23 cellular contexts compared by ENCODE assay signal in the genomic region with DNA sequence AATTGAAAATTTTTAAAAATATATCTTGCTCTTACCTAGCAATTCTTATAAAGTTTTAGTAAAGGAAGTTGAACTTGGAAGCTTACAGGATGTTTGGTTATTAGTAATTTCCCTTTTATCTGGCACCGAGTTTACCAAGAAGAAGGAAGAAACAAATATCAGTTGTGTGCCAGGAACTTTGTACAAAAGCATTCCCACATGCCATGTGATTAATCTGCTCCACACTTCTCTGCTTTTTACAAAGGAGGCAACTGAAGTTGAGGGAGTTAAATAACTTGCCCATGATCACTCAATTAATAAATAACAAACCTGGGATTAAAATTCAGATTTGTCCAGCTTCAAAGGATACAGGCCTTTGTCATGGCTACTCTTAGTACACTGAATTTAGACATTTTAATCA.
DNase-seq lines count a peak whose midpoint lies in the region; ATAC-seq and TF ChIP-seq lines count a peak whose summit lies in the region.
"Had no signal": no experiment of that assay in that cellular context is flagged by ENCODE, and none has a peak within 500 bp of the region (broad histone marks: within the 10 kb centered on the region; RNA-seq: fewer than 3 reads in every experiment).

No MANE protein-coding gene starts in this region.

- peaks cover 0 to under 1% (median 0%) of the 10 kb centered on the region in 7 donors for H3K9me3 Mint-ChIP-seq in CD4-positive, CD25-positive, alpha-beta regulatory T cell
- no peaks in the 10 kb centered on the region for H3K9me3 Mint-ChIP-seq in dendritic cell treated with granulocyte-macrophage colony-stimulating factor and Interleukin-4, amounts not matched to agents 40 ng/mL and 50 ng/mL, for 4 days
- H3K9me3 Mint-ChIP-seq: activated T-cell treated with anti-CD3 and anti-CD28 coated beads, Interleukin-2, amount 50 U/mL, for 4 hours; CD4-positive, alpha-beta T cell; neural progenitor cell; stimulated activated naive CD8-positive, alpha-beta T cell treated with anti-CD3 and anti-CD28 coated beads, Interleukin-15, Interleukin-2, amounts not matched to agents 100 ng/mL and 50 ng/mL, for 24 hours had no signal

- no peak for TF ChIP-seq POLR2A in testis (IDR thresholded peaks at IDR 0.05)

- no peaks in the 10 kb centered on the region for H3K27me3 ChIP-seq in CD4-positive, CD25-positive, alpha-beta regulatory T cell (ENCODE audit: control insufficient read depth, insufficient read depth, low read length)
- H3K27me3 ChIP-seq in skeletal muscle tissue (ENCODE audit: control insufficient read depth in 3 of 3, insufficient read depth in 3 of 3, low read length in 3 of 3), result no peaks in the 10 kb centered on the region
- no peaks in the 10 kb centered on the region for H3K27me3 ChIP-seq in testis
- H3K27me3 ChIP-seq: neural progenitor cell, SJSA1, tibial artery had no signal

- 31 to 37% methylated on average over 1 of the region's 1 CpG for WGBS in testis, 2 donors

- peaks cover 10% of the 10 kb centered on the region for H3K36me3 ChIP-seq in CD4-positive, CD25-positive, alpha-beta regulatory T cell (ENCODE audit: control insufficient read depth, insufficient read depth, low read length)
- H3K36me3 ChIP-seq in skeletal muscle tissue (ENCODE audit: control insufficient read depth in 3 of 3, insufficient read depth in 3 of 3, low read length in 3 of 3), result no peaks in the 10 kb centered on the region
- H3K36me3 ChIP-seq in testis (ENCODE audit: low read depth, missing control alignments), result no peaks in the 10 kb centered on the region
- H3K36me3 ChIP-seq: neural progenitor cell, SJSA1, tibial artery had no signal

- intact Hi-C loops in dendritic cell treated with granulocyte-macrophage colony-stimulating factor and Interleukin-4, amounts not matched to agents 40 ng/mL and 50 ng/mL, for 4 days (cut with micrococcal nuclease), result loop anchor here (5.0 kb wide), 1 partner anchor 36 kb away; no protein-coding TSS in a partner anchor
- intact Hi-C loops in testis (cut with DNase I; ENCODE audit: low total_unique reads), result no loop called here

- H3K36me3 Mint-ChIP-seq in CD4-positive, CD25-positive, alpha-beta regulatory T cell, result peaks cover 63% of the 10 kb centered on the region
- H3K36me3 Mint-ChIP-seq in dendritic cell treated with granulocyte-macrophage colony-stimulating factor and Interleukin-4, amounts not matched to agents 40 ng/mL and 50 ng/mL, for 4 days (ENCODE audit: low read depth), result peaks cover 63% of the 10 kb centered on the region
- H3K36me3 Mint-ChIP-seq: neural progenitor cell had no signal

- no peaks in the 10 kb centered on the region for H3K9me3 ChIP-seq in CD4-positive, CD25-positive, alpha-beta regulatory T cell (ENCODE audit: control insufficient read depth in 2 of 2, low read length in 2 of 2)
- H3K9me3 ChIP-seq in skeletal muscle tissue (ENCODE audit: control insufficient read depth in 3 of 3, low read length in 3 of 3) (no peaks in the 10 kb centered on the region), testis (no peaks in the 10 kb centered on the region)
- H3K9me3 ChIP-seq: mucosa of descending colon, SJSA1, tibial artery had no signal

- no peak overlapping the region for H3K27ac ChIP-seq in CD4-positive, CD25-positive, alpha-beta regulatory T cell (ENCODE audit: insufficient read depth, low read length, poor library complexity, severe bottlenecking)
- H3K27ac ChIP-seq in skeletal muscle tissue (ENCODE audit: low read depth, low read length) (peak overlapping the region; percentile 54), testis (no peak overlapping the region)
- H3K27ac ChIP-seq: epithelial cell of prostate, neural progenitor cell, SJSA1, tibial artery had no signal

- H3K27ac Mint-ChIP-seq in CD4-positive, CD25-positive, alpha-beta regulatory T cell, result peak overlapping the region in 2 of 3 donors; percentile 23 to 38
- H3K27ac Mint-ChIP-seq in dendritic cell treated with granulocyte-macrophage colony-stimulating factor and Interleukin-4, amounts not matched to agents 40 ng/mL and 50 ng/mL, for 4 days, result peak overlapping the region; percentile 82
- H3K27ac Mint-ChIP-seq: CD4-positive, alpha-beta T cell; neural progenitor cell; stimulated activated naive CD8-positive, alpha-beta T cell treated with anti-CD3 and anti-CD28 coated beads, Interleukin-15, Interleukin-2, amounts not matched to agents 100 ng/mL and 50 ng/mL, for 24 hours had no signal

- no peak overlapping the region for H3K4me3 Mint-ChIP-seq in CD4-positive, CD25-positive, alpha-beta regulatory T cell
- H3K4me3 Mint-ChIP-seq in dendritic cell treated with granulocyte-macrophage colony-stimulating factor and Interleukin-4, amounts not matched to agents 40 ng/mL and 50 ng/mL, for 4 days, result no peak overlapping the region
- H3K4me3 Mint-ChIP-seq: activated T-cell treated with anti-CD3 and anti-CD28 coated beads, Interleukin-2, amount 50 U/mL, for 4 hours; CD4-positive, alpha-beta T cell; neural progenitor cell; stimulated activated naive CD8-positive, alpha-beta T cell treated with anti-CD3 and anti-CD28 coated beads, Interleukin-15, Interleukin-2, amounts not matched to agents 100 ng/mL and 50 ng/mL, for 24 hours had no signal

- peaks cover 0 to 32% (median 10%) of the 10 kb centered on the region in 4 donors for H3K4me1 Mint-ChIP-seq in CD4-positive, CD25-positive, alpha-beta regulatory T cell
- H3K4me1 Mint-ChIP-seq in dendritic cell treated with granulocyte-macrophage colony-stimulating factor and Interleukin-4, amounts not matched to agents 40 ng/mL and 50 ng/mL, for 4 days (ENCODE audit: low read depth), result peaks cover 71% of the 10 kb centered on the region
- H3K4me1 Mint-ChIP-seq: neural progenitor cell had no signal

- H3K27me3 Mint-ChIP-seq in CD4-positive, CD25-positive, alpha-beta regulatory T cell, result no peaks in the 10 kb centered on the region
- H3K27me3 Mint-ChIP-seq in dendritic cell treated with granulocyte-macrophage colony-stimulating factor and Interleukin-4, amounts not matched to agents 40 ng/mL and 50 ng/mL, for 4 days, result no peaks in the 10 kb centered on the region
- H3K27me3 Mint-ChIP-seq: CD4-positive, alpha-beta T cell; stimulated activated naive CD8-positive, alpha-beta T cell treated with anti-CD3 and anti-CD28 coated beads, Interleukin-15, Interleukin-2, amounts not matched to agents 100 ng/mL and 50 ng/mL, for 24 hours had no signal

- in situ Hi-C loops in GM13976 (cut with MboI; ENCODE audit: low sequenced_read_pairs, unreplicated experiment), result no loop called here

- no peak overlapping the region for H3K9ac ChIP-seq in skeletal muscle tissue (ENCODE audit: low read depth in 1 of 3, low read length in 3 of 3)
- H3K9ac ChIP-seq: neural progenitor cell had no signal

- no peak for ATAC-seq in CD4-positive, CD25-positive, alpha-beta regulatory T cell (ENCODE audit: low read depth in 2 of 2)
- ATAC-seq: activated T-cell treated with anti-CD3 and anti-CD28 coated beads, Interleukin-2, amount 50 U/mL, for 4 hours; left lobe of liver; mucosa of descending colon had no signal

- TF ChIP-seq CTCF in testis (IDR thresholded peaks at IDR 0.05) (no peak), GM13976 (IDR thresholded peaks at IDR 0.05; ENCODE audit: borderline replicate concordance, control extremely low read depth, extremely low read depth, insufficient read depth, missing control alignments) (no peak)

- H3K4me1 ChIP-seq in CD4-positive, CD25-positive, alpha-beta regulatory T cell (ENCODE audit: control insufficient read depth, insufficient read depth, low read length, poor library complexity, severe bottlenecking), result no peaks in the 10 kb centered on the region
- H3K4me1 ChIP-seq in skeletal muscle tissue (ENCODE audit: control insufficient read depth in 3 of 3, insufficient read depth in 3 of 3, low read length in 3 of 3) (no peaks in the 10 kb centered on the region), testis (no peaks in the 10 kb centered on the region)
- H3K4me1 ChIP-seq: neural progenitor cell, SJSA1, tibial artery had no signal

- DNase-seq in CD4-positive, CD25-positive, alpha-beta regulatory T cell, result no peak
- peak; percentile 53 for DNase-seq in medulla oblongata (ENCODE audit: extremely low spot score)
- no peak for DNase-seq in testis
- no peak for DNase-seq in GM13976 (ENCODE audit: low spot score)
- no peak for DNase-seq in HCEC 1CT
- DNase-seq in NCI-H2081 (lab: John Stamatoyannopoulos, UW), result no peak
- DNase-seq: activated CD4-positive, alpha-beta T cell treated with anti-CD3 and anti-CD28 coated beads for 1 hour; activated naive CD4-positive, alpha-beta T cell; activated T-cell treated with anti-CD3 and anti-CD28 coated beads, Interleukin-2, amount 50 U/mL, for 4 hours; CD4-positive, alpha-beta T cell; EL; mucosa of descending colon; NCI-H1092 treated with DMSO at 0.1 percent for 48 hours; NCI-H2029; NCI-H226; tibial artery had no signal

- no peak overlapping the region for H3K4me3 ChIP-seq in CD4-positive, CD25-positive, alpha-beta regulatory T cell (ENCODE audit: low read depth, low read length)
- H3K4me3 ChIP-seq in skeletal muscle tissue (ENCODE audit: low read length in 3 of 3), result no peak overlapping the region
- no peak overlapping the region for H3K4me3 ChIP-seq in testis
- H3K4me3 ChIP-seq: mucosa of descending colon, neural progenitor cell, SJSA1, tibial artery had no signal
